22 cellular contexts compared by ENCODE assay signal in the genomic region with DNA sequence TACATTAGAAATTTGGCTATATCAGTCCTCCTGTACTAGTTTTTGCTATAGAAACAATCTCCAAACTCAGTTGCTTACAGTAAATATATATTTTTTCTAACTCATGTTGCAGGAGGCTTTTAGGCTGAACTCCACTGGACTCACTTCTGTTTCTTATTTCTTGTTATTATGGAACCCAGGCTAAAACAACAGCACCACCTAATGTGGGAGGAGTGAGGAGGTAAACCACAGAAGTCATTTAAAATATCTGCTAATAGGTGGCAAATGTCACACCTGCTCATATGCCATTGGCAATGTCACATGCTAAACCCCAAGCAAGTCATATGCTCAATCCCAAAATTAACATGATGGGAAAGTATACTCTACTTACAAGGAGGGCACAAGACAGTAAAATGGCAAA.
A peak's percentile ranks its signal among the peaks of the same experiment; 100 is the strongest.
DNase-seq lines count a peak whose midpoint lies in the region; ATAC-seq, FAIRE-seq and TF ChIP-seq lines count a peak whose summit lies in the region.
"Had no signal": no experiment of that assay in that cellular context is flagged by ENCODE, and none has a peak within 500 bp of the region (broad histone marks: within the 10 kb centered on the region; RNA-seq: fewer than 3 reads in every experiment).

No MANE protein-coding gene starts in this region.

- POLR2A ChIA-PET in HepG2 (lab: Yijun Ruan, JAX), result no interaction called here

- no peak overlapping the region for H2AFZ ChIP-seq in HepG2 (ENCODE audit: low read length)

- TF ChIP-seq CTCF in HepG2 (CRISPR knock-in tag; IDR thresholded peaks at IDR 0.05) (peak; percentile 42), right lobe of liver (IDR thresholded peaks at IDR 0.05) (no peak), esophagus squamous epithelium (IDR thresholded peaks at IDR 0.05) (peak in 1 of 6 experiments; percentile 20), left lung (IDR thresholded peaks at IDR 0.05) (no peak)

- no peak for DNase-seq in HepG2 (ENCODE audit: low spot score)
- DNase-seq in right lobe of liver, result no peak
- no peak for DNase-seq in esophagus squamous epithelium (lab: John Stamatoyannopoulos, UW)
- no peak for DNase-seq in left lung
- DNase-seq: ACHN; CD4-positive, alpha-beta T cell; COR-L47; DMS 273 treated with DMSO at 0.1 percent for 48 hours; H9; KG1; NCI-H1092; NCI-H1436; NCI-H187 treated with DMSO at 0.1 percent for 48 hours; NCI-H2107; NCI-H774; PC-3; Right ventricle myocardium superior had no signal

- TF ChIP-seq RAD21 in HepG2 (CRISPR knock-in tag; IDR thresholded peaks at IDR 0.05) (no peak), Ishikawa (IDR thresholded peaks at IDR 0.05; ENCODE audit: low read depth) (peak; percentile 16; the same call in 1 of the 2 replicates)

- no peaks in the 10 kb centered on the region for H4K20me1 ChIP-seq in HepG2 (ENCODE audit: insufficient read depth, low read length)
- H4K20me1 ChIP-seq: BLaER1 had no signal

- TF ChIP-seq POLR2A in HepG2 (IDR thresholded peaks at IDR 0.05; ENCODE audit: insufficient read depth in 1 of 2, low read depth in 2 of 2, low read length in 2 of 2), result no peak
- no peak for TF ChIP-seq POLR2A in right lobe of liver (IDR thresholded peaks at IDR 0.05)
- TF ChIP-seq POLR2A in esophagus squamous epithelium (IDR thresholded peaks at IDR 0.05), result no peak

- H3K27me3 ChIP-seq in HepG2 (ENCODE audit: control insufficient read depth in 1 of 2, insufficient read depth in 2 of 2, low read length in 2 of 2) (no peaks in the 10 kb centered on the region; a peak in 1 of 5 replicates), right lobe of liver (peaks cover 0 to 3% of the 10 kb centered on the region in 2 donors), esophagus squamous epithelium (no peaks in the 10 kb centered on the region), left lung (no peaks in the 10 kb centered on the region)
- H3K27me3 ChIP-seq: BLaER1 had no signal

- no peak overlapping the region for H3K27ac ChIP-seq in HepG2 (ENCODE audit: extremely low read length, insufficient read depth, low read length)
- H3K27ac ChIP-seq in right lobe of liver, result no peak overlapping the region
- H3K27ac ChIP-seq in esophagus squamous epithelium, result peak overlapping the region in 3 of 4 donors; percentile 75 to 90 (median 81)
- no peak overlapping the region for H3K27ac ChIP-seq in left lung
- H3K27ac ChIP-seq: BLaER1, HL-60 had no signal

- CTCF ChIA-PET in HepG2 (lab: Yijun Ruan, JAX; ENCODE audit: low intra/inter-chr PET ratio, low total read pairs), result no interaction called here

- H3K4me3 ChIP-seq in HepG2 (replicated peaks in 1 of 3; ENCODE audit: insufficient read depth in 1 of 3, low read depth in 2 of 3, low read length in 3 of 3), result no peak overlapping the region
- H3K4me3 ChIP-seq in right lobe of liver, result no peak overlapping the region
- H3K4me3 ChIP-seq in esophagus squamous epithelium, result peak overlapping the region in 1 of 4 donors; percentile 54
- no peak overlapping the region for H3K4me3 ChIP-seq in left lung
- H3K4me3 ChIP-seq: BLaER1 had no signal

- no peak overlapping the region for H3K4me2 ChIP-seq in HepG2 (ENCODE audit: low read depth, low read length)
- H3K4me2 ChIP-seq: BLaER1 had no signal

- H3K9me3 ChIP-seq in HepG2 (ENCODE audit: low read length), result no peaks in the 10 kb centered on the region
- H3K9me3 ChIP-seq in right lobe of liver, result no peaks in the 10 kb centered on the region
- no peaks in the 10 kb centered on the region for H3K9me3 ChIP-seq in esophagus squamous epithelium
- H3K9me3 ChIP-seq in left lung, result no peaks in the 10 kb centered on the region
- H3K9me3 ChIP-seq: BLaER1 had no signal

- BruUV-seq in HepG2 (replicated peaks; lab: Mats Ljungman, UMichigan), result no TSS peak

- H3K36me3 ChIP-seq in HepG2 (replicated peaks in 1 of 2; ENCODE audit: control insufficient read depth in 1 of 2, insufficient read depth in 2 of 2, low read length in 2 of 2) (no peaks in the 10 kb centered on the region), right lobe of liver (no peaks in the 10 kb centered on the region), esophagus squamous epithelium (no peaks in the 10 kb centered on the region), left lung (no peaks in the 10 kb centered on the region)
- H3K36me3 ChIP-seq: BLaER1 had no signal

- H3K4me1 ChIP-seq in HepG2 (ENCODE audit: insufficient read depth, low read length), result no peaks in the 10 kb centered on the region
- no peaks in the 10 kb centered on the region for H3K4me1 ChIP-seq in right lobe of liver
- peaks cover 0 to 22% (median 0%) of the 10 kb centered on the region in 3 donors for H3K4me1 ChIP-seq in esophagus squamous epithelium
- H3K4me1 ChIP-seq in left lung, result no peaks in the 10 kb centered on the region
- H3K4me1 ChIP-seq: BLaER1 had no signal

- in situ Hi-C loops in HepG2 (cut with HindIII; ENCODE audit: extremely low pct_ligation_motif_present, low pct_unique_long_range_greater_than_20kb), result no loop called here

- TF ChIP-seq EP300 in HepG2 (IDR thresholded peaks at IDR 0.05; ENCODE audit: low read depth in 2 of 2, low read length in 2 of 2) (no peak), HepG2 (CRISPR knock-in tag; IDR thresholded peaks at IDR 0.05; ENCODE audit: borderline replicate concordance) (no peak), Ishikawa (IDR thresholded peaks at IDR 0.05; ENCODE audit: borderline replicate concordance) (no peak)

- H3K79me2 ChIP-seq in HepG2 (ENCODE audit: insufficient read depth, low read length), result no peaks in the 10 kb centered on the region

- no peak for FAIRE-seq in HepG2 (lab: Jason Lieb, UNC)

- ATAC-seq in HepG2, result no peak
- no peak for ATAC-seq in right lobe of liver
- ATAC-seq in HG03159 (IDR thresholded peaks at IDR 0.05; ENCODE audit: unreplicated experiment), result no peak
- no peak for ATAC-seq in left lung
- ATAC-seq in GM18498 (IDR thresholded peaks at IDR 0.05; ENCODE audit: unreplicated experiment), result no peak
- ATAC-seq: PC-3 had no signal

- H3K9ac ChIP-seq in HepG2 (ENCODE audit: insufficient read depth, low read depth, low read length), result no peak overlapping the region
- H3K9ac ChIP-seq: BLaER1 had no signal

- intact Hi-C loops in HepG2 (cut with micrococcal nuclease; ENCODE audit: unreplicated experiment), result no loop called here
- intact Hi-C loops in right lobe of liver (cut with DNase I), result no loop called here
- intact Hi-C loops in esophagus squamous epithelium (cut with DNase I), result no loop called here
- intact Hi-C loops in left lung (cut with DNase I), result no loop called here

TF ChIP-seq in HepG2, 621 proteins besides CTCF, POLR2A, EP300 and RAD21:
- TF ChIP-seq STAG1 (CRISPR knock-in tag; IDR thresholded peaks at IDR 0.05) (peak; percentile 51), ZNF3 (CRISPR knock-in tag; IDR thresholded peaks at IDR 0.05) (no peak)
- TF ChIP-seq, protein P1, sequence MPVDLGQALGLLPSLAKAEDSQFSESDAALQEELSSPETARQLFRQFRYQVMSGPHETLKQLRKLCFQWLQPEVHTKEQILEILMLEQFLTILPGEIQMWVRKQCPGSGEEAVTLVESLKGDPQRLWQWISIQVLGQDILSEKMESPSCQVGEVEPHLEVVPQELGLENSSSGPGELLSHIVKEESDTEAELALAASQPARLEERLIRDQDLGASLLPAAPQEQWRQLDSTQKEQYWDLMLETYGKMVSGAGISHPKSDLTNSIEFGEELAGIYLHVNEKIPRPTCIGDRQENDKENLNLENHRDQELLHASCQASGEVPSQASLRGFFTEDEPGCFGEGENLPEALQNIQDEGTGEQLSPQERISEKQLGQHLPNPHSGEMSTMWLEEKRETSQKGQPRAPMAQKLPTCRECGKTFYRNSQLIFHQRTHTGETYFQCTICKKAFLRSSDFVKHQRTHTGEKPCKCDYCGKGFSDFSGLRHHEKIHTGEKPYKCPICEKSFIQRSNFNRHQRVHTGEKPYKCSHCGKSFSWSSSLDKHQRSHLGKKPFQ (CRISPR knock-in tag; IDR thresholded peaks at IDR 0.05; ENCODE audit: insufficient replicate concordance), result no peak

TF ChIP-seq in Ishikawa, 13 proteins besides CTCF, POLR2A, EP300 and RAD21 (continues in another document):
- TF ChIP-seq EGR1 (IDR thresholded peaks at IDR 0.05) (no peak), YY1 (IDR thresholded peaks at IDR 0.05; ENCODE audit: low read depth) (no peak), ZBTB7A (IDR thresholded peaks at IDR 0.05; ENCODE audit: low read depth) (no peak), NFIC (IDR thresholded peaks at IDR 0.05) (no peak)
- TF ChIP-seq, protein P2, sequence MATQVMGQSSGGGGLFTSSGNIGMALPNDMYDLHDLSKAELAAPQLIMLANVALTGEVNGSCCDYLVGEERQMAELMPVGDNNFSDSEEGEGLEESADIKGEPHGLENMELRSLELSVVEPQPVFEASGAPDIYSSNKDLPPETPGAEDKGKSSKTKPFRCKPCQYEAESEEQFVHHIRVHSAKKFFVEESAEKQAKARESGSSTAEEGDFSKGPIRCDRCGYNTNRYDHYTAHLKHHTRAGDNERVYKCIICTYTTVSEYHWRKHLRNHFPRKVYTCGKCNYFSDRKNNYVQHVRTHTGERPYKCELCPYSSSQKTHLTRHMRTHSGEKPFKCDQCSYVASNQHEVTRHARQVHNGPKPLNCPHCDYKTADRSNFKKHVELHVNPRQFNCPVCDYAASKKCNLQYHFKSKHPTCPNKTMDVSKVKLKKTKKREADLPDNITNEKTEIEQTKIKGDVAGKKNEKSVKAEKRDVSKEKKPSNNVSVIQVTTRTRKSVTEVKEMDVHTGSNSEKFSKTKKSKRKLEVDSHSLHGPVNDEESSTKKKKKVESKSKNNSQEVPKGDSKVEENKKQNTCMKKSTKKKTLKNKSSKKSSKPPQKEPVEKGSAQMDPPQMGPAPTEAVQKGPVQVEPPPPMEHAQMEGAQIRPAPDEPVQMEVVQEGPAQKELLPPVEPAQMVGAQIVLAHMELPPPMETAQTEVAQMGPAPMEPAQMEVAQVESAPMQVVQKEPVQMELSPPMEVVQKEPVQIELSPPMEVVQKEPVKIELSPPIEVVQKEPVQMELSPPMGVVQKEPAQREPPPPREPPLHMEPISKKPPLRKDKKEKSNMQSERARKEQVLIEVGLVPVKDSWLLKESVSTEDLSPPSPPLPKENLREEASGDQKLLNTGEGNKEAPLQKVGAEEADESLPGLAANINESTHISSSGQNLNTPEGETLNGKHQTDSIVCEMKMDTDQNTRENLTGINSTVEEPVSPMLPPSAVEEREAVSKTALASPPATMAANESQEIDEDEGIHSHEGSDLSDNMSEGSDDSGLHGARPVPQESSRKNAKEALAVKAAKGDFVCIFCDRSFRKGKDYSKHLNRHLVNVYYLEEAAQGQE (IDR thresholded peaks at IDR 0.05; ENCODE audit: low read depth), result no peak
- TF ChIP-seq, protein P3, sequence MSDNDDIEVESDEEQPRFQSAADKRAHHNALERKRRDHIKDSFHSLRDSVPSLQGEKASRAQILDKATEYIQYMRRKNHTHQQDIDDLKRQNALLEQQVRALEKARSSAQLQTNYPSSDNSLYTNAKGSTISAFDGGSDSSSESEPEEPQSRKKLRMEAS (IDR thresholded peaks at IDR 0.05), result no peak
- TF ChIP-seq, protein P4, sequence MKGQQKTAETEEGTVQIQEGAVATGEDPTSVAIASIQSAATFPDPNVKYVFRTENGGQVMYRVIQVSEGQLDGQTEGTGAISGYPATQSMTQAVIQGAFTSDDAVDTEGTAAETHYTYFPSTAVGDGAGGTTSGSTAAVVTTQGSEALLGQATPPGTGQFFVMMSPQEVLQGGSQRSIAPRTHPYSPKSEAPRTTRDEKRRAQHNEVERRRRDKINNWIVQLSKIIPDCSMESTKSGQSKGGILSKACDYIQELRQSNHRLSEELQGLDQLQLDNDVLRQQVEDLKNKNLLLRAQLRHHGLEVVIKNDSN (IDR thresholded peaks at IDR 0.05), result no peak

Comparison
In these comparisons a context has a peak if more than half of its experiments do, and no peak if none do; other contexts are left out.
1. H3K27ac ChIP-seq: peak in esophagus squamous epithelium (3 of 4); none in HepG2 (single experiment), right lobe of liver (0 of 3) and left lung (0 of 2).